16 cellular contexts compared by ENCODE assay signal in genomic region chr10:86299562-86299961, GRCh38.
"Had no signal": no experiment of that assay in that cellular context is flagged by ENCODE, and none has a peak within 500 bp of the region (broad histone marks: within the 10 kb centered on the region; RNA-seq: fewer than 3 reads in every experiment).

No MANE protein-coding gene starts in this region.

- H3K36me3 ChIP-seq: suprapubic skin, thyroid gland, upper lobe of left lung, uterus had no signal

- H3K9me3 Mint-ChIP-seq: dendritic cell treated with granulocyte-macrophage colony-stimulating factor and Interleukin-4, amounts not matched to agents 40 ng/mL and 50 ng/mL, for 4 days; nephron progenitor cell had no signal

- H3K27ac Mint-ChIP-seq: dendritic cell treated with granulocyte-macrophage colony-stimulating factor and Interleukin-4, amounts not matched to agents 40 ng/mL and 50 ng/mL, for 4 days; naive thymus-derived CD4-positive, alpha-beta T cell; nephron progenitor cell had no signal

- DNase-seq: erythroblast; foreskin keratinocyte; hippocampal formation; left colon; mesendoderm; naive thymus-derived CD4-positive, alpha-beta T cell; nephron progenitor cell; small intestine; stimulated activated CD4-positive, alpha-beta T cell treated with anti-CD3 and anti-CD28 coated beads, Interleukin-2, amount 100 ng/mL, for 48 hours; stimulated activated naive CD4-positive, alpha-beta T cell treated with Interleukin-2 at 50 U/mL for 16 hours; thyroid gland; uterus had no signal

- H3K27ac ChIP-seq: foreskin keratinocyte, suprapubic skin, thyroid gland, upper lobe of left lung, uterus had no signal

- H3K4me1 Mint-ChIP-seq: naive thymus-derived CD4-positive, alpha-beta T cell; nephron progenitor cell had no signal

- ATAC-seq: foreskin keratinocyte; left colon; naive thymus-derived CD4-positive, alpha-beta T cell had no signal

- H3K4me1 ChIP-seq: foreskin keratinocyte, suprapubic skin, thyroid gland, upper lobe of left lung, uterus had no signal

- H3K36me3 Mint-ChIP-seq: naive thymus-derived CD4-positive, alpha-beta T cell had no signal

- H3K27me3 ChIP-seq: foreskin keratinocyte, suprapubic skin, thyroid gland, upper lobe of left lung, uterus had no signal

- FAIRE-seq: endothelial cell of umbilical vein, small intestine had no signal

- H3K4me3 Mint-ChIP-seq: dendritic cell treated with granulocyte-macrophage colony-stimulating factor and Interleukin-4, amounts not matched to agents 40 ng/mL and 50 ng/mL, for 4 days; naive thymus-derived CD4-positive, alpha-beta T cell; nephron progenitor cell had no signal

- H3K4me3 ChIP-seq: suprapubic skin, thyroid gland, upper lobe of left lung, uterus had no signal

- H3K9me3 ChIP-seq: suprapubic skin, thyroid gland, upper lobe of left lung, uterus had no signal
